Comparison of ENCODE assay signal across 21 cellular contexts in genomic region chr10:113471241-113471996, GRCh38.
"Had no signal": no experiment of that assay in that cellular context is flagged by ENCODE, and none has a peak within 500 bp of the region (broad histone marks: within the 10 kb centered on the region; RNA-seq: fewer than 3 reads in every experiment).

No MANE protein-coding gene starts in this region.

- H3K27ac Mint-ChIP-seq: dendritic cell treated with granulocyte-macrophage colony-stimulating factor and Interleukin-4, amounts not matched to agents 40 ng/mL and 50 ng/mL, for 4 days; effector memory CD8-positive, alpha-beta T cell; memory B cell; mesothelial cell of epicardium had no signal

- H3K36me3 ChIP-seq: colonic mucosa, esophagus squamous epithelium, gastrocnemius medialis, heart right ventricle, left lung, lower lobe of right lung had no signal

- H3K36me3 Mint-ChIP-seq: mesothelial cell of epicardium had no signal

- ATAC-seq: effector memory CD8-positive, alpha-beta T cell; gastrocnemius medialis; heart right ventricle; left cardiac atrium; left lung; left ventricle myocardium superior; lower lobe of right lung; mucosa of descending colon had no signal

- H3K27me3 ChIP-seq: colonic mucosa, gastrocnemius medialis, heart right ventricle, left lung had no signal

- H3K27ac ChIP-seq: colonic mucosa, esophagus squamous epithelium, gastrocnemius medialis, heart right ventricle, left lung, lower lobe of right lung had no signal

- H3K4me1 Mint-ChIP-seq: memory B cell had no signal

- H3K4me3 ChIP-seq: colonic mucosa, esophagus squamous epithelium, gastrocnemius medialis, heart right ventricle, left lung, lower lobe of right lung, mucosa of descending colon had no signal

- H3K4me3 Mint-ChIP-seq: dendritic cell treated with granulocyte-macrophage colony-stimulating factor and Interleukin-4, amounts not matched to agents 40 ng/mL and 50 ng/mL, for 4 days; effector memory CD8-positive, alpha-beta T cell; memory B cell; mesothelial cell of epicardium had no signal

- DNase-seq: cerebellar nuclear complex; colonic mucosa; cortex of kidney; effector CD8-positive, alpha-beta T cell; effector memory CD8-positive, alpha-beta T cell; esophagus squamous epithelium; foreskin fibroblast; foreskin melanocyte; gastrocnemius medialis; glutamatergic neuron; head of caudate nucleus; heart right ventricle; hippocampal formation; left cardiac atrium; left lung; left ventricle myocardium superior; lower lobe of right lung; mucosa of descending colon had no signal

- H3K4me1 ChIP-seq: colonic mucosa had no signal

- H3K9me3 Mint-ChIP-seq: dendritic cell treated with granulocyte-macrophage colony-stimulating factor and Interleukin-4, amounts not matched to agents 40 ng/mL and 50 ng/mL, for 4 days; effector memory CD8-positive, alpha-beta T cell had no signal

- H3K9me3 ChIP-seq: colonic mucosa, esophagus squamous epithelium, gastrocnemius medialis, heart right ventricle, left lung, lower lobe of right lung, mucosa of descending colon had no signal
